8 cellular contexts compared by ENCODE assay signal in the genomic region with DNA sequence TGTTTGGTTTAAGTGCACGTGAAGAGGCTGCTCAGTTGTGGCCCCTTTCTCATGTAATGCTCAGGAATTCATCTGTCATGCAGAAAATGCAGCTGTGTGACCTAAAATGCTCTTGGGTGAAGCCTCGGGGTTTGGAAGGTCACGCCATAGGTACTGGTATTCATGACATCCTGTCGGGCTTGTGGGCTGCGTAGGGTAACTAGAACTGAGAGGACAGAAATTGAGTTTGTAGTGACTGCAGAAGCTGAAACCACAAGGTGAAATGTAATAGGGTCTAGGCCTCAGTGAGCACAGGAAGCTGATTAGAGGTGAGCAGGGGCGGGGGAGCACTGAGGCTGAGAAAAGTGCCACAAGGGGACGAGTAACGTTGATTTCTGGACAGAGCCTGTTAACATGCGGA.
DNase-seq lines count a peak whose midpoint lies in the region; ATAC-seq, FAIRE-seq and TF ChIP-seq lines count a peak whose summit lies in the region.

No MANE protein-coding gene starts in this region.

- TF ChIP-seq EP300 in H1 (IDR thresholded peaks at IDR 0.05; ENCODE audit: borderline replicate concordance in 1 of 2, low read depth in 2 of 2, low read length in 2 of 2): no peak

- ATAC-seq in GM21576 (IDR thresholded peaks at IDR 0.05; ENCODE audit: unreplicated experiment) (peak; percentile 99), SK-N-SH treated with all-trans-retinoic acid at 6 μM for 48 hours (no peak)

- no peaks in the 10 kb centered on the region for H4K20me1 ChIP-seq in H1 (replicated peaks in 1 of 2; ENCODE audit: control insufficient read depth in 1 of 2, insufficient read depth in 2 of 2, low read length in 2 of 2)

- no peaks in the 10 kb centered on the region for H3K79me2 ChIP-seq in H1 (ENCODE audit: control insufficient read depth in 1 of 2, insufficient read depth in 2 of 2, low read length in 2 of 2)

- H4K91ac ChIP-seq in H1 (replicated peaks; ENCODE audit: insufficient read length, low read length): no peak overlapping the region

- H3K4me1 ChIP-seq in H1 (replicated peaks in 1 of 4; ENCODE audit: control insufficient read depth in 3 of 4, insufficient read depth in 4 of 4, low read length in 3 of 4): peaks cover 8 to 25% (median 24%) of the 10 kb centered on the region in 4 experiments

- no peak overlapping the region for H4K8ac ChIP-seq in H1 (ENCODE audit: extremely low read depth, insufficient read depth, low read length)

- no peak overlapping the region for H3K14ac ChIP-seq in H1 (ENCODE audit: insufficient read length)

- no peak for TF ChIP-seq CTCF in GM12864 (IDR thresholded peaks at IDR 0.05; ENCODE audit: low read depth, low read length, missing control alignments)
- no peak for TF ChIP-seq CTCF in H1 (IDR thresholded peaks at IDR 0.05; ENCODE audit: control extremely low read depth in 1 of 3, insufficient read depth in 1 of 3, low read depth in 1 of 3, low read length in 3 of 3)
- no peak for TF ChIP-seq CTCF in WERI-Rb-1 (IDR thresholded peaks at IDR 0.05; ENCODE audit: low read depth, low read length)

- POLR2A ChIA-PET in H1 (lab: Charles Lee; ENCODE audit: partially characterized antibody): interaction anchor here (0.6 to 4.1 kb wide), 3 partner anchors 10 to 1412 kb away, joined by 3 to 12 read pairs (median 3); no protein-coding TSS in a partner anchor
- POLR2A ChIA-PET in HEK293T (lab: Yijun Ruan, JAX): no interaction called here

- H3K4ac ChIP-seq in H1 (replicated peaks; ENCODE audit: insufficient read length, low read depth, low read length): no peak overlapping the region

- no peak overlapping the region for H2BK15ac ChIP-seq in H1 (ENCODE audit: low read length)

- WGBS in H1 (ENCODE audit: extremely low coverage in 1 of 2, insufficient coverage in 1 of 2, insufficient read length in 1 of 2, insufficient replicate concordance in 2 of 2, low coverage in 1 of 2, low lambda C conversion rate in 2 of 2, missing lambda C conversion rate in 1 of 2), 2 experiments: 77% methylated on average over 9 of the region's 9 CpGs; no CpG with 5 or more reads in 1 of the 2 experiments

- no peak overlapping the region for H2AK5ac ChIP-seq in H1 (ENCODE audit: low read depth, low read length)

- no peak overlapping the region for H3K56ac ChIP-seq in H1 (replicated peaks; ENCODE audit: insufficient read length, low read depth, low read length)

- no peak overlapping the region for H4K5ac ChIP-seq in H1 (ENCODE audit: insufficient read length, low read depth, low read length)

- no peak overlapping the region for H2AFZ ChIP-seq in H1 (ENCODE audit: low read length)

- H3K9me3 ChIP-seq in KOPT-K1 (ENCODE audit: insufficient read depth, low read length, poor library complexity, severe bottlenecking): no peaks in the 10 kb centered on the region
- H3K9me3 ChIP-seq in H1 (ENCODE audit: insufficient read depth in 2 of 2, low read depth in 1 of 2, low read length in 1 of 2): no peaks in the 10 kb centered on the region
- no peaks in the 10 kb centered on the region for H3K9me3 ChIP-seq in WERI-Rb-1 (ENCODE audit: severe bottlenecking)

- no peak overlapping the region for H3K23ac ChIP-seq in H1 (ENCODE audit: insufficient read length)

- H3K4me2 ChIP-seq in H1 (ENCODE audit: insufficient read depth in 1 of 2, low read depth in 2 of 2, low read length in 2 of 2): peak overlapping the region; percentile 13 to 16; a peak in 2 of 4 replicates

- H3K36me3 ChIP-seq in KOPT-K1 (ENCODE audit: insufficient read depth, low read length): no peaks in the 10 kb centered on the region
- no peaks in the 10 kb centered on the region for H3K36me3 ChIP-seq in H1 (ENCODE audit: control insufficient read depth in 2 of 4, insufficient read depth in 4 of 4, low read length in 3 of 4)
- H3K36me3 ChIP-seq in WERI-Rb-1: no peaks in the 10 kb centered on the region

- peak; percentile 88 for DNase-seq in GM12864 (ENCODE audit: low read depth)
- no peak for DNase-seq in H1 (ENCODE audit: low read depth in 1 of 2, low spot score in 2 of 2)
- no peak for DNase-seq in WERI-Rb-1
- no peak for DNase-seq in NCI-H1694 treated with DMSO at 0.1 percent for 48 hours (lab: John Stamatoyannopoulos, UW)
- no peak for DNase-seq in HEK293T (ENCODE audit: extremely low spot score)

- H3K27ac ChIP-seq in KOPT-K1 (ENCODE audit: low read depth, low read length, poor library complexity, severe bottlenecking): peak overlapping the region; percentile 89
- no peak overlapping the region for H3K27ac ChIP-seq in H1 (ENCODE audit: low read depth, low read length)
- no peak overlapping the region for H3K27ac ChIP-seq in WERI-Rb-1

- no peak overlapping the region for H2BK120ac ChIP-seq in H1 (replicated peaks; ENCODE audit: low read depth, low read length)

- H2BK12ac ChIP-seq in H1 (ENCODE audit: low read depth, low read length): peak overlapping the region; percentile 53; the same call in 1 of the 2 replicates

- H3K27me3 ChIP-seq in H1 (replicated peaks in 1 of 4; ENCODE audit: control insufficient read depth in 3 of 4, extremely low read depth in 1 of 4, insufficient read depth in 3 of 4, low read length in 3 of 4): no peaks in the 10 kb centered on the region
- no peaks in the 10 kb centered on the region for H3K27me3 ChIP-seq in WERI-Rb-1 (ENCODE audit: insufficient read depth, low read depth, severe bottlenecking)

- no peak for TF ChIP-seq RAD21 in H1 (IDR thresholded peaks at IDR 0.05 in 1 of 2, conservative IDR thresholded peaks at IDR 0.05 in 1 of 2; ENCODE audit: low read depth in 2 of 2, low read length in 2 of 2)

- CTCF ChIA-PET in H1 (lab: Charles Lee; ENCODE audit: partially characterized antibody) (interaction anchor here (0.9 to 1.6 kb wide), 3 partner anchors 11 to 300 kb away, joined by 3 to 5 read pairs (median 3); no protein-coding TSS in a partner anchor), HEK293T (lab: Yijun Ruan, JAX) (no interaction called here)

- TF ChIP-seq POLR2A in H1 (IDR thresholded peaks at IDR 0.05; ENCODE audit: control extremely low read depth in 1 of 2, low read depth in 2 of 2, low read length in 2 of 2): no peak

- H3K4me3 ChIP-seq in GM12864 (ENCODE audit: low read depth, low read length) (no peak overlapping the region), H1 (ENCODE audit: extremely low read depth in 1 of 4, insufficient read depth in 2 of 4, low read depth in 3 of 4, low read length in 4 of 4) (no peak overlapping the region), WERI-Rb-1 (ENCODE audit: low read depth, low read length) (no peak overlapping the region)

- no peak overlapping the region for H2BK5ac ChIP-seq in H1 (ENCODE audit: low read depth, low read length)

- H3K79me1 ChIP-seq in H1 (ENCODE audit: low read depth, low read length): no peaks in the 10 kb centered on the region

- no peaks in the 10 kb centered on the region for H3K23me2 ChIP-seq in H1 (ENCODE audit: low read depth, low read length)

- H3K9ac ChIP-seq in H1 (replicated peaks in 1 of 4; ENCODE audit: extremely low read depth in 1 of 4, low read depth in 3 of 4, low read length in 3 of 4): no peak overlapping the region

- no peak overlapping the region for H2BK20ac ChIP-seq in H1 (ENCODE audit: low read length)

- no peak overlapping the region for H3K18ac ChIP-seq in H1 (ENCODE audit: extremely low read depth, low read length)

- peak; percentile 79 for FAIRE-seq in H1 (lab: Jason Lieb, UNC)

TF ChIP-seq in H1, 55 proteins besides CTCF, POLR2A, EP300 and RAD21:
- TF ChIP-seq CBX8 (IDR thresholded peaks at IDR 0.05; ENCODE audit: borderline replicate concordance, low read depth, low read length) (no peak), TEAD4 (IDR thresholded peaks at IDR 0.05; ENCODE audit: low read depth, low read length) (peak; percentile 46; the same call in 1 of the 2 replicates), TCF12 (IDR thresholded peaks at IDR 0.05; ENCODE audit: low read depth, low read length) (0 out of 2 replicates have a peak, but pooled peaks have one; percentile 61), SIN3A (conservative IDR thresholded peaks at IDR 0.05 in 1 of 2, IDR thresholded peaks at IDR 0.05 in 1 of 2; ENCODE audit: low read depth in 1 of 2, low read length in 2 of 2) (no peak)
TF ChIP-seq in H1: peak in this region for 2.

TF ChIP-seq in SK-N-SH treated with all-trans-retinoic acid at 6 μM for 48 hours, 23 proteins besides CTCF, POLR2A, EP300 and RAD21 (continues in another document):
- no peak for TF ChIP-seq ZFP30 (CRISPR knock-in tag; IDR thresholded peaks at IDR 0.05)
- no peak for TF ChIP-seq OSR1 (CRISPR knock-in tag; IDR thresholded peaks at IDR 0.05)
- no peak for TF ChIP-seq SNAI2 (CRISPR knock-in tag; IDR thresholded peaks at IDR 0.05)
- TF ChIP-seq, protein P1, sequence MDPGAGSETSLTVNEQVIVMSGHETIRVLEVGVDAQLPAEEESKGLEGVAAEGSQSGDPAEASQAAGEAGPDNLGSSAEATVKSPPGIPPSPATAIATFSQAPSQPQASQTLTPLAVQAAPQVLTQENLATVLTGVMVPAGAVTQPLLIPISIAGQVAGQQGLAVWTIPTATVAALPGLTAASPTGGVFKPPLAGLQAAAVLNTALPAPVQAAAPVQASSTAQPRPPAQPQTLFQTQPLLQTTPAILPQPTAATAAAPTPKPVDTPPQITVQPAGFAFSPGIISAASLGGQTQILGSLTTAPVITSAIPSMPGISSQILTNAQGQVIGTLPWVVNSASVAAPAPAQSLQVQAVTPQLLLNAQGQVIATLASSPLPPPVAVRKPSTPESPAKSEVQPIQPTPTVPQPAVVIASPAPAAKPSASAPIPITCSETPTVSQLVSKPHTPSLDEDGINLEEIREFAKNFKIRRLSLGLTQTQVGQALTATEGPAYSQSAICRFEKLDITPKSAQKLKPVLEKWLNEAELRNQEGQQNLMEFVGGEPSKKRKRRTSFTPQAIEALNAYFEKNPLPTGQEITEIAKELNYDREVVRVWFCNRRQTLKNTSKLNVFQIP (CRISPR knock-in tag; IDR thresholded peaks at IDR 0.05; ENCODE audit: borderline replicate concordance, low read depth): no peak
- no peak for TF ChIP-seq CSDC2 (CRISPR knock-in tag; IDR thresholded peaks at IDR 0.05)

TF ChIP-seq in HEK293T, 16 proteins besides CTCF, POLR2A, EP300 and RAD21:
- no peak for TF ChIP-seq FOXM1 (IDR thresholded peaks at IDR 0.05; ENCODE audit: borderline replicate concordance)
- TF ChIP-seq ZNF384 (IDR thresholded peaks at IDR 0.05): no peak
- TF ChIP-seq CTBP1 (IDR thresholded peaks at IDR 0.05; ENCODE audit: borderline replicate concordance): no peak
- no peak for TF ChIP-seq BHLHE40 (IDR thresholded peaks at IDR 0.05; ENCODE audit: borderline replicate concordance)
- TF ChIP-seq, protein P2, sequence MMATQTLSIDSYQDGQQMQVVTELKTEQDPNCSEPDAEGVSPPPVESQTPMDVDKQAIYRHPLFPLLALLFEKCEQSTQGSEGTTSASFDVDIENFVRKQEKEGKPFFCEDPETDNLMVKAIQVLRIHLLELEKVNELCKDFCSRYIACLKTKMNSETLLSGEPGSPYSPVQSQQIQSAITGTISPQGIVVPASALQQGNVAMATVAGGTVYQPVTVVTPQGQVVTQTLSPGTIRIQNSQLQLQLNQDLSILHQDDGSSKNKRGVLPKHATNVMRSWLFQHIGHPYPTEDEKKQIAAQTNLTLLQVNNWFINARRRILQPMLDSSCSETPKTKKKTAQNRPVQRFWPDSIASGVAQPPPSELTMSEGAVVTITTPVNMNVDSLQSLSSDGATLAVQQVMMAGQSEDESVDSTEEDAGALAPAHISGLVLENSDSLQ (IDR thresholded peaks at IDR 0.05): no peak
- TF ChIP-seq TARDBP (IDR thresholded peaks at IDR 0.05): no peak
